Comparison of ENCODE assay signal across 12 cellular contexts in genomic region chr11:46106530-46107407, GRCh38. TPM values are rescaled to one million over a fixed set of nuclear protein-coding genes. Genes with fewer than 3 reads are reported as not detected.
A peak's percentile ranks its signal among the peaks of the same experiment; 100 is the strongest.
DNase-seq lines count a peak whose midpoint lies in the region; ATAC-seq, FAIRE-seq and TF ChIP-seq lines count a peak whose summit lies in the region.
"Had no signal": no experiment of that assay in that cellular context is flagged by ENCODE, and none has a peak within 500 bp of the region (broad histone marks: within the 10 kb centered on the region; RNA-seq: fewer than 3 reads in every experiment).

No MANE protein-coding gene starts in this region.

- H3K9me3 ChIP-seq in fibroblast of lung (ENCODE audit: control insufficient read depth, insufficient read depth, low read depth, low read length) (no peaks in the 10 kb centered on the region), HAP-1 (no peaks in the 10 kb centered on the region), esophagus muscularis mucosa (no peaks in the 10 kb centered on the region)
- H3K9me3 ChIP-seq: sigmoid colon had no signal

- no peak overlapping the region for H3K9ac ChIP-seq in fibroblast of lung (ENCODE audit: insufficient read depth, low read length)

- no peaks in the 10 kb centered on the region for H3K27me3 Mint-ChIP-seq in nephron progenitor cell (ENCODE audit: low read depth, poor library complexity)
- H3K27me3 Mint-ChIP-seq: activated CD8-positive, alpha-beta memory T cell treated with anti-CD3 and anti-CD28 coated beads, Interleukin-2, amount 10 ng/mL, durations not matched to agents 7 days and 5 days had no signal

- TF ChIP-seq POLR2A in GM12891 (IDR thresholded peaks at IDR 0.05; ENCODE audit: low read depth, low read length) (no peak), esophagus muscularis mucosa (IDR thresholded peaks at IDR 0.05; ENCODE audit: low read depth) (no peak)

- H4K20me1 ChIP-seq in fibroblast of lung (ENCODE audit: control insufficient read depth, extremely low read depth, insufficient read depth, low read length): no peaks in the 10 kb centered on the region

- no peaks in the 10 kb centered on the region for H3K36me3 Mint-ChIP-seq in nephron progenitor cell (ENCODE audit: low read depth)
- H3K36me3 Mint-ChIP-seq: activated CD8-positive, alpha-beta memory T cell treated with anti-CD3 and anti-CD28 coated beads, Interleukin-2, amount 10 ng/mL, durations not matched to agents 7 days and 5 days had no signal

- in situ Hi-C loops in HAP-1 (cut with MboI; ENCODE audit: low sequenced_read_pairs): no loop called here

- no peaks in the 10 kb centered on the region for H3K27me3 ChIP-seq in fibroblast of lung (ENCODE audit: control insufficient read depth, insufficient read depth, low read length)
- H3K27me3 ChIP-seq in HAP-1 (ENCODE audit: low read depth): no peaks in the 10 kb centered on the region
- no peaks in the 10 kb centered on the region for H3K27me3 ChIP-seq in esophagus muscularis mucosa
- H3K27me3 ChIP-seq: sigmoid colon had no signal

- no peak for ATAC-seq in HG03139 (IDR thresholded peaks at IDR 0.05; ENCODE audit: unreplicated experiment)
- ATAC-seq: activated CD8-positive, alpha-beta memory T cell treated with anti-CD3 and anti-CD28 coated beads, Interleukin-2, amount 10 ng/mL, durations not matched to agents 7 days and 5 days had no signal

- no peaks in the 10 kb centered on the region for H3K4me1 ChIP-seq in fibroblast of lung (ENCODE audit: control insufficient read depth, extremely low read depth, insufficient read depth, low read length)
- H3K4me1 ChIP-seq in HAP-1: peaks cover 12% of the 10 kb centered on the region
- H3K4me1 ChIP-seq in esophagus muscularis mucosa: peaks cover 20 to 51% (median 32%) of the 10 kb centered on the region in 4 donors

- DNase-seq in GM12891 (ENCODE audit: insufficient read length, low spot score) (no peak), NCI-H2227 treated with DMSO at 0.1 percent for 48 hours (lab: John Stamatoyannopoulos, UW) (peak; percentile 27), fibroblast of lung (ENCODE audit: low read depth in 2 of 2) (peak; percentile 25 to 50), nephron progenitor cell (no peak), HAP-1 (ENCODE audit: low spot score in 2 of 2) (no peak), esophagus muscularis mucosa (ENCODE audit: extremely low spot score) (no peak)
- no peak for DNase-seq in activated T-cell treated with anti-CD3 and anti-CD28 coated beads, Interleukin-2, amount 50 U/mL, for 48 hours
- DNase-seq: activated CD8-positive, alpha-beta memory T cell treated with anti-CD3 and anti-CD28 coated beads, Interleukin-2, amount 10 ng/mL, durations not matched to agents 7 days and 5 days; sigmoid colon had no signal

- no peak for TF ChIP-seq EP300 in esophagus muscularis mucosa (IDR thresholded peaks at IDR 0.05)

- H3K4me3 ChIP-seq in fibroblast of lung (replicated peaks in 1 of 4; ENCODE audit: control extremely low read depth in 1 of 4, insufficient read depth in 1 of 4, low read depth in 3 of 4, low read length in 4 of 4) (no peak overlapping the region), HAP-1 (no peak overlapping the region), esophagus muscularis mucosa (no peak overlapping the region)
- H3K4me3 ChIP-seq: sigmoid colon had no signal

- peaks cover 33% of the 10 kb centered on the region for H3K79me2 ChIP-seq in fibroblast of lung (ENCODE audit: control insufficient read depth, insufficient read depth, low read length)

- peak overlapping the region; percentile 7 for H2AFZ ChIP-seq in fibroblast of lung (ENCODE audit: low read length)

- intact Hi-C loops in esophagus muscularis mucosa (cut with DNase I): loop anchor here (10.0 kb wide), 1 partner anchor 52 kb away; no protein-coding TSS in a partner anchor

- H3K27ac ChIP-seq in fibroblast of lung (ENCODE audit: insufficient read depth, low read length): no peak overlapping the region
- no peak overlapping the region for H3K27ac ChIP-seq in esophagus muscularis mucosa (replicated peaks in 1 of 4)

- H3K27ac Mint-ChIP-seq in nephron progenitor cell: peak overlapping the region; percentile 27
- H3K27ac Mint-ChIP-seq: activated CD8-positive, alpha-beta memory T cell treated with anti-CD3 and anti-CD28 coated beads, Interleukin-2, amount 10 ng/mL, durations not matched to agents 7 days and 5 days had no signal

- peak; percentile 41 for FAIRE-seq in GM12891 (lab: Jason Lieb, UNC)
- FAIRE-seq: astrocyte, GM12892 had no signal

- H3K4me3 Mint-ChIP-seq in nephron progenitor cell: no peak overlapping the region
- H3K4me3 Mint-ChIP-seq: activated CD8-positive, alpha-beta memory T cell treated with anti-CD3 and anti-CD28 coated beads, Interleukin-2, amount 10 ng/mL, durations not matched to agents 7 days and 5 days had no signal

- TF ChIP-seq CTCF in fibroblast of lung (conservative IDR thresholded peaks at IDR 0.05 in 1 of 2, IDR thresholded peaks at IDR 0.05 in 1 of 2; ENCODE audit: low read depth in 1 of 2, low read length in 2 of 2) (no peak), nephron progenitor cell (IDR thresholded peaks at IDR 0.05) (no peak), esophagus muscularis mucosa (IDR thresholded peaks at IDR 0.05) (no peak)

- 58% methylated on average over 5 of the region's 5 CpGs for WGBS in esophagus muscularis mucosa

- H3K4me2 ChIP-seq in fibroblast of lung (ENCODE audit: extremely low read depth, insufficient read depth, low read length): peak overlapping the region; percentile 15

- peaks cover 39% of the 10 kb centered on the region for H3K4me1 Mint-ChIP-seq in nephron progenitor cell

- H3K9me3 Mint-ChIP-seq in nephron progenitor cell: no peaks in the 10 kb centered on the region

- H3K36me3 ChIP-seq in fibroblast of lung (ENCODE audit: control insufficient read depth, insufficient read depth, low read length) (no peaks in the 10 kb centered on the region), HAP-1 (replicated peaks) (no peaks in the 10 kb centered on the region), esophagus muscularis mucosa (no peaks in the 10 kb centered on the region)
- H3K36me3 ChIP-seq: sigmoid colon had no signal

TF ChIP-seq in GM12891, 5 proteins besides CTCF, POLR2A, EP300 and RAD21:
- TF ChIP-seq TAF1 (IDR thresholded peaks at IDR 0.05; ENCODE audit: low read depth, low read length): no peak
- no peak for TF ChIP-seq POLR2AphosphoS5 (IDR thresholded peaks at IDR 0.05; ENCODE audit: low read depth, low read length)
- no peak for TF ChIP-seq POU2F2 (IDR thresholded peaks at IDR 0.05; ENCODE audit: low read depth, low read length)
- no peak for TF ChIP-seq SPI1 (IDR thresholded peaks at IDR 0.05; ENCODE audit: low read depth, low read length)
- no peak for TF ChIP-seq PAX5 (IDR thresholded peaks at IDR 0.05; ENCODE audit: insufficient read depth, low read length, severe bottlenecking)

RNA-seq across cellular contexts. Expression of gene PHF21A, which starts 14.5 kb away (rescaled TPM):
- polyA plus RNA-seq in GM12891 (2012; ENCODE audit: low read depth, missing spikeins): 23.7 TPM
- total RNA-seq in fibroblast of lung (13.6 and 21.0 TPM in 2 replicates), esophagus muscularis mucosa (10 to 100 TPM; 31.8 to 47.8 (median 36.1) TPM)
- 17.0 and 18.5 TPM in 2 replicates for polyA plus RNA-seq in fibroblast of lung
- polyA plus RNA-seq in fibroblast of lung (2012): 13.6 and 20.4 TPM in 2 replicates
- 18.7 and 27.1 TPM in 2 replicates for polyA minus RNA-seq in fibroblast of lung (ENCODE audit: low replicate concordance)

Comparison
In these comparisons a context has a peak if more than half of its experiments do, and no peak if none do; other contexts are left out.
1. DNase-seq: peak in NCI-H2227 treated with DMSO at 0.1 percent for 48 hours (single experiment) and fibroblast of lung (2 of 2); none in GM12891 (single experiment), nephron progenitor cell (single experiment), HAP-1 (0 of 2), activated T-cell treated with anti-CD3 and anti-CD28 coated beads, Interleukin-2, amount 50 U/mL, for 48 hours (0 of 2) and esophagus muscularis mucosa (single experiment).